In the genomic region with DNA sequence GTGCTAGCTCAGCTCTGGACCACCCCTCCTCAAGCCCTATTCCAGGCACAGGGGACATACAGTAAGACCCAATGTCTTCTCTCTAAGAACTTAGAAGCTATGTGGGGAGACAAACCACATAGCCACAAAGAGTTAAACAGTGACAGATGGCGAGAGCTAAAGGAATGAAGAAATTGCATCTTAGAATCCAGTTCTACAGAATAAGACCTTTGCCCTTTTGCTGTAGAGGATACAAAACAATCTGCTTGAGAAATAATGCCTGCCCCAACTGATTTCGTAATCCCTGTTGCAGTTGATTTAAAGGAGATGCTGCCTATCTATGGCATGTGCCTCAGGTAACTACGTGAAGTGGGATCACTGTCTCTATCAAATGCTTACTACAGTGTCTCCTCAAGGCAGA, we compare ENCODE assay signal across 14 cellular contexts. TPM values are rescaled to one million over a fixed set of nuclear protein-coding genes. Genes with fewer than 3 reads are reported as not detected.
A peak's percentile ranks its signal among the peaks of the same experiment; 100 is the strongest.
DNase-seq lines count a peak whose midpoint lies in the region; ATAC-seq, FAIRE-seq and TF ChIP-seq lines count a peak whose summit lies in the region.
"Had no signal": no experiment of that assay in that cellular context is flagged by ENCODE, and none has a peak within 500 bp of the region (broad histone marks: within the 10 kb centered on the region; RNA-seq: fewer than 3 reads in every experiment).

No MANE protein-coding gene starts in this region.

- H2BK20ac ChIP-seq in H1 (ENCODE audit: low read length): no peak overlapping the region

- no peak for TF ChIP-seq RAD21 in H1 (IDR thresholded peaks at IDR 0.05 in 1 of 2, conservative IDR thresholded peaks at IDR 0.05 in 1 of 2; ENCODE audit: low read depth in 2 of 2, low read length in 2 of 2)

- intact Hi-C loops in upper lobe of right lung (cut with DNase I): no loop called here

- H2BK120ac ChIP-seq in H1 (replicated peaks; ENCODE audit: low read depth, low read length): no peak overlapping the region

- H3K4me1 ChIP-seq in H1 (replicated peaks in 1 of 4; ENCODE audit: control insufficient read depth in 3 of 4, insufficient read depth in 4 of 4, low read length in 3 of 4) (no peaks in the 10 kb centered on the region), upper lobe of right lung (no peaks in the 10 kb centered on the region), HAP-1 (no peaks in the 10 kb centered on the region; the same call in 1 of the 2 replicates)
- H3K4me1 ChIP-seq: body of pancreas had no signal

- H3K27me3 ChIP-seq in H1 (replicated peaks in 1 of 4; ENCODE audit: control insufficient read depth in 3 of 4, extremely low read depth in 1 of 4, insufficient read depth in 3 of 4, low read length in 3 of 4) (no peaks in the 10 kb centered on the region), upper lobe of right lung (no peaks in the 10 kb centered on the region), HAP-1 (ENCODE audit: low read depth) (no peaks in the 10 kb centered on the region)
- H3K27me3 ChIP-seq: body of pancreas had no signal

- CTCF ChIA-PET in H1 (lab: Charles Lee; ENCODE audit: partially characterized antibody): interaction anchor here (1.5 kb wide), 1 partner anchor 183 kb away, joined by 3 read pairs; no protein-coding TSS in a partner anchor

- H3K36me3 ChIP-seq in H1 (ENCODE audit: control insufficient read depth in 2 of 4, insufficient read depth in 4 of 4, low read length in 3 of 4): peaks cover 3 to 27% (median 9%) of the 10 kb centered on the region in 4 experiments; a peak in 7 of 8 replicates
- no peaks in the 10 kb centered on the region for H3K36me3 ChIP-seq in upper lobe of right lung
- no peaks in the 10 kb centered on the region for H3K36me3 ChIP-seq in HAP-1 (replicated peaks)

- no peak overlapping the region for H3K9ac ChIP-seq in H1 (replicated peaks in 1 of 4; ENCODE audit: extremely low read depth in 1 of 4, low read depth in 3 of 4, low read length in 3 of 4)

- H3K4me2 ChIP-seq in H1 (ENCODE audit: insufficient read depth in 1 of 2, low read depth in 2 of 2, low read length in 2 of 2): no peak overlapping the region

- TF ChIP-seq CTCF in H1 (IDR thresholded peaks at IDR 0.05; ENCODE audit: control extremely low read depth in 1 of 3, insufficient read depth in 1 of 3, low read depth in 1 of 3, low read length in 3 of 3): no peak
- TF ChIP-seq CTCF in upper lobe of right lung (IDR thresholded peaks at IDR 0.05): no peak

- no peak overlapping the region for H2BK12ac ChIP-seq in H1 (ENCODE audit: low read depth, low read length)

- no peak for TF ChIP-seq EP300 in H1 (IDR thresholded peaks at IDR 0.05; ENCODE audit: borderline replicate concordance in 1 of 2, low read depth in 2 of 2, low read length in 2 of 2)

- H4K5ac ChIP-seq in H1 (ENCODE audit: insufficient read length, low read depth, low read length): no peak overlapping the region

- DNase-seq in NCI-H2227 (lab: John Stamatoyannopoulos, UW; ENCODE audit: unreplicated experiment) (peak; percentile 4), NCI-H2227 treated with DMSO at 0.1 percent for 48 hours (lab: John Stamatoyannopoulos, UW) (no peak), MV-4-11 (lab: John Stamatoyannopoulos, UW) (peak; percentile 97), H1 (ENCODE audit: low read depth in 1 of 2, low spot score in 2 of 2) (no peak), upper lobe of right lung (no peak), HAP-1 (ENCODE audit: low spot score in 2 of 2) (no peak), globus pallidus (ENCODE audit: low spot score) (no peak)
- DNase-seq: activated T-cell treated with anti-CD3 and anti-CD28 coated beads for 4 hours; body of pancreas; naive thymus-derived CD8-positive, alpha-beta T cell; stimulated activated CD4-positive, alpha-beta T cell treated with anti-CD3 and anti-CD28 coated beads, Interleukin-12 subunit alpha, Interleukin-12 subunit beta, amount 100 ng/mL, for 4 hours had no signal

- H2BK15ac ChIP-seq in H1 (ENCODE audit: low read length): no peak overlapping the region

- no peak overlapping the region for H4K8ac ChIP-seq in H1 (ENCODE audit: extremely low read depth, insufficient read depth, low read length)

- H3K4me3 ChIP-seq in H1 (ENCODE audit: extremely low read depth in 1 of 4, insufficient read depth in 2 of 4, low read depth in 3 of 4, low read length in 4 of 4) (no peak overlapping the region), upper lobe of right lung (no peak overlapping the region), HAP-1 (no peak overlapping the region)
- H3K4me3 ChIP-seq: body of pancreas had no signal

- H2BK5ac ChIP-seq in H1 (ENCODE audit: low read depth, low read length): no peak overlapping the region

- FAIRE-seq in H1 (lab: Jason Lieb, UNC): no peak
- FAIRE-seq: islet of Langerhans, TTC549 had no signal

- WGBS in H1 (ENCODE audit: extremely low coverage in 1 of 2, insufficient coverage in 1 of 2, insufficient read length in 1 of 2, insufficient replicate concordance in 2 of 2, low coverage in 1 of 2, low lambda C conversion rate in 2 of 2, missing lambda C conversion rate in 1 of 2), 2 experiments: 78% methylated on average over 3 of the region's 3 CpGs; no CpG with 5 or more reads in 1 of the 2 experiments

- no peak overlapping the region for H3K56ac ChIP-seq in H1 (replicated peaks; ENCODE audit: insufficient read length, low read depth, low read length)

- TF ChIP-seq POLR2A in H1 (IDR thresholded peaks at IDR 0.05; ENCODE audit: control extremely low read depth in 1 of 2, low read depth in 2 of 2, low read length in 2 of 2): no peak

- no peak overlapping the region for H3K18ac ChIP-seq in H1 (ENCODE audit: extremely low read depth, low read length)

- no peak overlapping the region for H2AK5ac ChIP-seq in H1 (ENCODE audit: low read depth, low read length)

- no peak overlapping the region for H3K14ac ChIP-seq in H1 (ENCODE audit: insufficient read length)

- peaks cover 0 to 64% of the 10 kb centered on the region in 2 experiments; a peak in 2 of 4 replicates for H3K79me2 ChIP-seq in H1 (ENCODE audit: control insufficient read depth in 1 of 2, insufficient read depth in 2 of 2, low read length in 2 of 2)

- POLR2A ChIA-PET in H1 (lab: Charles Lee; ENCODE audit: partially characterized antibody): no interaction called here

- no peak overlapping the region for H4K91ac ChIP-seq in H1 (replicated peaks; ENCODE audit: insufficient read length, low read length)

- H2AFZ ChIP-seq in H1 (ENCODE audit: low read length): no peak overlapping the region

- H3K23me2 ChIP-seq in H1 (ENCODE audit: low read depth, low read length): no peaks in the 10 kb centered on the region

- no peak overlapping the region for H3K23ac ChIP-seq in H1 (ENCODE audit: insufficient read length)

- H4K20me1 ChIP-seq in H1 (replicated peaks in 1 of 2; ENCODE audit: control insufficient read depth in 1 of 2, insufficient read depth in 2 of 2, low read length in 2 of 2): no peaks in the 10 kb centered on the region

- H3K27ac ChIP-seq in H1 (ENCODE audit: low read depth, low read length): no peak overlapping the region
- no peak overlapping the region for H3K27ac ChIP-seq in upper lobe of right lung
- H3K27ac ChIP-seq: body of pancreas had no signal

- in situ Hi-C loops in HAP-1 (cut with MboI; ENCODE audit: low sequenced_read_pairs): no loop called here

- H3K9me3 ChIP-seq in H1 (ENCODE audit: insufficient read depth in 2 of 2, low read depth in 1 of 2, low read length in 1 of 2): no peaks in the 10 kb centered on the region
- H3K9me3 ChIP-seq in upper lobe of right lung: no peaks in the 10 kb centered on the region
- no peaks in the 10 kb centered on the region for H3K9me3 ChIP-seq in HAP-1
- H3K9me3 ChIP-seq: body of pancreas had no signal

- no peak overlapping the region for H3K4ac ChIP-seq in H1 (replicated peaks; ENCODE audit: insufficient read length, low read depth, low read length)

- H3K79me1 ChIP-seq in H1 (ENCODE audit: low read depth, low read length): peaks cover 2% of the 10 kb centered on the region; the same call in 1 of the 2 replicates

- ATAC-seq in upper lobe of right lung (peak; percentile 39), GM18519 (IDR thresholded peaks at IDR 0.05; ENCODE audit: low FRiP score, unreplicated experiment) (no peak)
- ATAC-seq: body of pancreas; naive thymus-derived CD8-positive, alpha-beta T cell had no signal

TF ChIP-seq in H1, 55 proteins besides CTCF, POLR2A, EP300 and RAD21:
- TF ChIP-seq CEBPB (IDR thresholded peaks at IDR 0.05; ENCODE audit: low read depth, low read length) (peak; percentile 49; the same call in 1 of the 2 replicates), EZH2 (IDR thresholded peaks at IDR 0.05; ENCODE audit: low read depth, low read length, severe bottlenecking) (no peak)

RNA-seq across cellular contexts. Expression of a gene that starts 31.2 kb away (rescaled TPM):
- 52.4 and 52.7 TPM in 2 replicates for total RNA-seq in H1 (2021; fragmentation: NEBNext Ultra II Directional; extraction: Animal tissue kit (Norgen Biotek cat#: 25700))
- 16.4 and 21.3 TPM in 2 replicates for polyA plus RNA-seq in H1 (2011; rRNA removed)
- 20.2 TPM for polyA plus RNA-seq in H1 (2011; cell fraction: cytosol; rRNA removed)
- polyA plus RNA-seq in H1 (2011; cell fraction: nucleus; rRNA removed): 15.2 TPM
- 34.6 to 40.9 TPM (median 35.8 TPM) in 4 replicates for polyA plus RNA-seq in H1 (2012, experiment 1 of 2)
- polyA plus RNA-seq in H1 (2012, experiment 2 of 2): 20.3 TPM
- 45.5 TPM for polyA plus RNA-seq in H1 (2013, experiment 1 of 2)
- polyA plus RNA-seq in H1 (2013, experiment 2 of 2): 56.1 TPM
- polyA minus RNA-seq in H1 (2011; rRNA and poly(A)+ RNA removed): 59.1 and 62.4 TPM in 2 replicates
- 27.9 TPM for polyA minus RNA-seq in H1 (2011; cell fraction: cytosol; rRNA and poly(A)+ RNA removed)
- 39.1 TPM for polyA minus RNA-seq in H1 (2011; cell fraction: nucleus; rRNA and poly(A)+ RNA removed)
- 28.9 TPM for total RNA-seq in upper lobe of right lung
- polyA plus RNA-seq: naive thymus-derived CD8-positive, alpha-beta T cell had no signal

Comparison
In these comparisons a context has a peak if more than half of its experiments do, and no peak if none do; other contexts are left out.
1. DNase-seq: peak in NCI-H2227 (single experiment) and MV-4-11 (single experiment); none in NCI-H2227 treated with DMSO at 0.1 percent for 48 hours (single experiment), H1 (0 of 2), upper lobe of right lung (single experiment), HAP-1 (0 of 2) and globus pallidus (single experiment).